In genomic region chr9:112032009-112032408, GRCh38 we compare ENCODE assay signal across 8 cellular contexts.
A peak's percentile ranks its signal among the peaks of the same experiment; 100 is the strongest.
DNase-seq lines count a peak whose midpoint lies in the region; ATAC-seq and TF ChIP-seq lines count a peak whose summit lies in the region.
"Had no signal": no experiment of that assay in that cellular context is flagged by ENCODE, and none has a peak within 500 bp of the region (broad histone marks: within the 10 kb centered on the region; RNA-seq: fewer than 3 reads in every experiment).

No MANE protein-coding gene starts in this region.

- H3K4me1 ChIP-seq in right lobe of liver: peaks cover 0 to 60% (median 13%) of the 10 kb centered on the region in 4 donors

- no peak overlapping the region for H3K27ac Mint-ChIP-seq in Calu3 (ENCODE audit: unreplicated experiment)
- H3K27ac Mint-ChIP-seq in WTC11: no peak overlapping the region

- CTCF ChIA-PET in Calu3 (lab: Charles Lee) (no interaction called here), WTC11 (lab: Charles Lee) (no interaction called here)

- no peaks in the 10 kb centered on the region for H3K9me3 ChIP-seq in right lobe of liver

- H3K36me3 ChIP-seq in right lobe of liver: no peaks in the 10 kb centered on the region

- no TSS peak for BruUV-seq in Calu3 (replicated peaks; lab: Mats Ljungman, UMichigan)

- POLR2A ChIA-PET in WTC11 (lab: Charles Lee): no interaction called here

- ATAC-seq in GM18861 (IDR thresholded peaks at IDR 0.05; ENCODE audit: unreplicated experiment) (peak; percentile 31), GM21515 (IDR thresholded peaks at IDR 0.05; ENCODE audit: unreplicated experiment) (peak; percentile 56), HG03378 (IDR thresholded peaks at IDR 0.05; ENCODE audit: unreplicated experiment) (peak; percentile 44), right lobe of liver (peak in 1 of 4 donors; percentile 26), WTC11 (no peak)

- no peak for TF ChIP-seq POLR2A in right lobe of liver (IDR thresholded peaks at IDR 0.05)

- H3K4me1 Mint-ChIP-seq in Calu3 (ENCODE audit: low read depth, unreplicated experiment) (peaks cover 50% of the 10 kb centered on the region), WTC11 (peaks cover 11% of the 10 kb centered on the region)

- intact Hi-C loops in right lobe of liver (cut with DNase I) (no loop called here), Calu3 (cut with micrococcal nuclease; ENCODE audit: unreplicated experiment) (loop anchor here (5.0 kb wide), 1 partner anchor 35 kb away; no protein-coding TSS in a partner anchor)

- peak overlapping the region in 2 of 3 donors; percentile 31 to 68 for H3K27ac ChIP-seq in right lobe of liver

- H3K4me3 Mint-ChIP-seq in Calu3 (ENCODE audit: low read depth, unreplicated experiment) (no peak overlapping the region), WTC11 (no peak overlapping the region)

- TF ChIP-seq CTCF in right lobe of liver (IDR thresholded peaks at IDR 0.05) (no peak), Calu3 (IDR thresholded peaks at IDR 0.05; ENCODE audit: unreplicated experiment) (no peak), WTC11 (IDR thresholded peaks at IDR 0.05) (no peak)

- H3K36me3 Mint-ChIP-seq in Calu3 (ENCODE audit: insufficient read depth, unreplicated experiment) (peaks cover 8% of the 10 kb centered on the region), WTC11 (no peaks in the 10 kb centered on the region)

- no peak overlapping the region for H3K4me3 ChIP-seq in right lobe of liver

- no peaks in the 10 kb centered on the region for H3K27me3 Mint-ChIP-seq in Calu3 (ENCODE audit: unreplicated experiment)
- no peaks in the 10 kb centered on the region for H3K27me3 Mint-ChIP-seq in WTC11 (ENCODE audit: low read depth)

- 46% methylated on average over 2 of the region's 2 CpGs for WGBS in right lobe of liver (ENCODE audit: insufficient coverage, low coverage, low lambda C conversion rate, missing lambda C conversion rate)

- H3K27me3 ChIP-seq in right lobe of liver: no peaks in the 10 kb centered on the region

- H3K9me3 Mint-ChIP-seq in Calu3 (ENCODE audit: low read depth, unreplicated experiment): peaks cover 3% of the 10 kb centered on the region
- H3K9me3 Mint-ChIP-seq in WTC11: no peaks in the 10 kb centered on the region

- DNase-seq in right lobe of liver (no peak), Calu3 (no peak), WTC11 (ENCODE audit: low spot score) (no peak), hepatic stellate cell (ENCODE audit: low spot score) (no peak)
- DNase-seq: NCI-H1694 treated with DMSO at 0.1 percent for 48 hours had no signal

TF ChIP-seq in WTC11, 78 proteins besides CTCF, POLR2A, EP300 and RAD21 (continues in another document):
- TF ChIP-seq NR1H2 (CRISPR knock-in tag; IDR thresholded peaks at IDR 0.05): no peak
- TF ChIP-seq AR (CRISPR knock-in tag; IDR thresholded peaks at IDR 0.05): no peak
- TF ChIP-seq PRRX2 (CRISPR knock-in tag; IDR thresholded peaks at IDR 0.05): no peak
- no peak for TF ChIP-seq TEAD1 (CRISPR knock-in tag; IDR thresholded peaks at IDR 0.05)
- TF ChIP-seq ATF1 (CRISPR knock-in tag; IDR thresholded peaks at IDR 0.05): no peak
- no peak for TF ChIP-seq ZNF121 (CRISPR knock-in tag; IDR thresholded peaks at IDR 0.05)
- no peak for TF ChIP-seq CREM (CRISPR knock-in tag; IDR thresholded peaks at IDR 0.05)
- no peak for TF ChIP-seq PRDM15 (CRISPR knock-in tag; IDR thresholded peaks at IDR 0.05)
- no peak for TF ChIP-seq FOXP4 (CRISPR knock-in tag; IDR thresholded peaks at IDR 0.05)
- TF ChIP-seq GABPB1 (CRISPR knock-in tag; IDR thresholded peaks at IDR 0.05): no peak
- no peak for TF ChIP-seq ZNF532 (CRISPR knock-in tag; IDR thresholded peaks at IDR 0.05; ENCODE audit: borderline replicate concordance)
